Comparison of ENCODE assay signal across 34 cellular contexts in the genomic region with DNA sequence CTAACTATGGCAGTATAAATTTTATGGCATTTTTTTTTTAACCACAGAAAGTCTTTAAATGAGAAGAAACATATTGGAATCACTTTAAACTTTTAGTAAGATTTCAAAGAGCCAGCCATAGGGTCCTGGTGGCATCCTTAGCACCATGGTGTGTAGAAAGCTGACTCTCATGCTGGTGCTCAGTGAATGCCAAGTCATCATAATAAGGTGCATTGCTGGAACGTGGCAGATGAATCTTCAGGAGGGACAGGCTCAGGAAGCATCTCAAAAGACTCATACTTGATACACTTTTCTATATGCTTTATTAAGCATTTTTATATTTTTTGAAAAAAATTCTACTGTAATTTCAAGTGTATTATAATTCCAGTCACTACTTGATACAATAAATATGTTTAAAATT.
"Had no signal": no experiment of that assay in that cellular context is flagged by ENCODE, and none has a peak within 500 bp of the region (broad histone marks: within the 10 kb centered on the region; RNA-seq: fewer than 3 reads in every experiment).

No MANE protein-coding gene starts in this region.

- ATAC-seq: activated naive CD4-positive, alpha-beta T cell treated with anti-CD3 and anti-CD28 coated beads, Interleukin-2, amount 50 U/mL, for 72 hours; activated naive CD8-positive, alpha-beta T cell treated with anti-CD3 and anti-CD28 coated beads, Interleukin-2, amount 50 U/mL, for 24 hours; activated T-cell treated with anti-CD3 and anti-CD28 coated beads, Interleukin-2, amount 50 U/mL, for 4 hours; activated T-cell treated with anti-CD3 and anti-CD28 coated beads, Interleukin-2, amount 50 U/mL, for 72 hours; activated T-helper 17 cell treated with anti-CD3 and anti-CD28 coated beads, Interleukin-2, amount 50 U/mL, for 72 hours; body of pancreas had no signal

- H3K36me3 ChIP-seq: adrenal gland, ascending aorta, brain microvascular endothelial cell, breast epithelium, cardiac muscle cell had no signal

- H3K4me1 ChIP-seq: adrenal gland, ascending aorta, body of pancreas, breast epithelium had no signal

- DNase-seq: activated effector memory CD4-positive, alpha-beta T cell treated with anti-CD3 and anti-CD28 coated beads, Interleukin-2, amount 50 U/mL, for 16 hours; activated effector memory CD4-positive, alpha-beta T cell treated with Interleukin-2 at 50 U/mL for 16 hours; activated gamma-delta T cell; activated gamma-delta T cell treated with Interleukin-2 at 50 U/mL for 16 hours; activated naive CD4-positive, alpha-beta T cell; activated naive CD4-positive, alpha-beta T cell treated with anti-CD3 and anti-CD28 coated beads for 36 hours; activated naive CD4-positive, alpha-beta T cell treated with anti-CD3 and anti-CD28 coated beads, Interleukin-2, amount 10 ng/mL, durations not matched to agents 7 days and 5 days; activated naive CD4-positive, alpha-beta T cell treated with anti-CD3 and anti-CD28 coated beads, Interleukin-2, amount 50 U/mL, for 16 hours; activated naive CD4-positive, alpha-beta T cell treated with Interleukin-2 at 50 U/mL for 16 hours; activated naive CD8-positive, alpha-beta T cell treated with anti-CD3 and anti-CD28 coated beads for 36 hours; activated naive CD8-positive, alpha-beta T cell treated with anti-CD3 and anti-CD28 coated beads, Interleukin-2, amount 10 ng/mL, durations not matched to agents 7 days and 5 days; activated naive CD8-positive, alpha-beta T cell treated with anti-CD3 and anti-CD28 coated beads, Interleukin-2, amount 50 U/mL, for 24 hours; activated T-cell treated with anti-CD3 and anti-CD28 coated beads, Interleukin-2, amount 50 U/mL, for 1 hour; activated T-cell treated with anti-CD3 and anti-CD28 coated beads, Interleukin-2, amount 50 U/mL, for 24 hours; activated T-cell treated with anti-CD3 and anti-CD28 coated beads, Interleukin-2, amount 50 U/mL, for 4 hours; activated T-cell treated with anti-CD3 and anti-CD28 coated beads, Interleukin-2, amount 50 U/mL, for 48 hours; activated T-cell treated with anti-CD3 and anti-CD28 coated beads, Interleukin-2, amount 50 U/mL, for 72 hours; adrenal gland; amniotic stem cell; amygdala; anterior cingulate cortex; aorta; body of pancreas; brain microvascular endothelial cell; caudate nucleus; central memory CD4-positive, alpha-beta T cell; cerebellar nuclear complex had no signal

- H3K27ac ChIP-seq: adrenal gland, ascending aorta, body of pancreas, brain microvascular endothelial cell, breast epithelium, cardiac muscle cell had no signal

- H3K4me3 ChIP-seq: adrenal gland, ascending aorta, body of pancreas, breast epithelium, cardiac muscle cell had no signal

- H3K27me3 ChIP-seq: adrenal gland, ascending aorta, body of pancreas, brain microvascular endothelial cell, breast epithelium, cardiac muscle cell had no signal

- FAIRE-seq: astrocyte, bronchial epithelial cell had no signal

- H3K9me3 ChIP-seq: adrenal gland, ascending aorta, body of pancreas had no signal
